ENCODE assay signal across 18 cellular contexts in the genomic region with DNA sequence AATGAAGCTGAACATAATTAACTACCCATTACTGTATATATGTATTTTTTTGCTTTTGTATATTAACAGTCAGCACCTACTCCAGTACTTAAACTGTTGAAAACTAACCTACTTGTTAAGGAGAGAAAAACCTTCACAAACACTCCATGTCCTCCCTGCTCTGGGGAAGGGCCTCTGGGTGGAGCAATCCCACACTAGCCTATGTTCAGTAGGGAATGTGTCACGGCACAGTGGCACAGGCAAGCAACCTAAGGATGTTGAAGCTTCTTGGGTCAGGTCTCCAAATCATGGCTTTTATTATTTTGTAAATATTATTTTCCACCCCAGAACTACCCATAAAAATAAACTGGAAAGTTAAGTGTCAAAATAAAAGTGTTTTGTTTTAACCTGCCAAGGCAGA. TPM values are rescaled to one million over a fixed set of nuclear protein-coding genes. Genes with fewer than 3 reads are reported as not detected.
A peak's percentile ranks its signal among the peaks of the same experiment; 100 is the strongest.
DNase-seq lines count a peak whose midpoint lies in the region; ATAC-seq and TF ChIP-seq lines count a peak whose summit lies in the region.
"Had no signal": no experiment of that assay in that cellular context is flagged by ENCODE, and none has a peak within 500 bp of the region (broad histone marks: within the 10 kb centered on the region; RNA-seq: fewer than 3 reads in every experiment).

No MANE protein-coding gene starts in this region.

- 83% methylated on average over 1 of the region's 1 CpG for WGBS in SK-N-SH (ENCODE audit: low lambda C conversion rate)
- 68 to 80% (median 69%) methylated on average over 1 of the region's 1 CpG for WGBS in psoas muscle, 3 donors

- TF ChIP-seq POLR2A in breast epithelium (IDR thresholded peaks at IDR 0.05): no peak
- TF ChIP-seq POLR2A in uterus (IDR thresholded peaks at IDR 0.05): no peak

- POLR2A ChIA-PET in SK-N-SH (lab: Yijun Ruan, JAX): no interaction called here

- CTCF ChIA-PET in SK-N-SH (lab: Yijun Ruan, JAX): interaction anchor here (2.2 kb wide), 1 partner anchor 196 kb away, joined by 8 read pairs; no protein-coding TSS in a partner anchor

- H3K9ac ChIP-seq in SK-N-SH: no peak overlapping the region
- H3K9ac ChIP-seq in KMS-11: no peak overlapping the region
- H3K9ac ChIP-seq in endocrine pancreas (ENCODE audit: control insufficient read depth, insufficient read depth, low read length): no peak overlapping the region

- H4K20me1 ChIP-seq in SK-N-SH (ENCODE audit: insufficient read depth) (peaks cover 37% of the 10 kb centered on the region), KMS-11 (ENCODE audit: insufficient read depth) (no peaks in the 10 kb centered on the region)

- H3F3A ChIP-seq in SK-N-SH (replicated peaks; ENCODE audit: insufficient read depth): no peaks in the 10 kb centered on the region

- no peak for TF ChIP-seq EP300 in SK-N-SH (IDR thresholded peaks at IDR 0.05; ENCODE audit: borderline replicate concordance in 1 of 2, low read depth in 1 of 2, low read length in 1 of 2)

- no peak overlapping the region for H3K27ac ChIP-seq in SK-N-SH (ENCODE audit: low read depth in 2 of 2, low read length in 1 of 2)
- H3K27ac ChIP-seq in KMS-11: no peak overlapping the region
- no peak overlapping the region for H3K27ac ChIP-seq in psoas muscle
- no peak overlapping the region for H3K27ac ChIP-seq in breast epithelium
- no peak overlapping the region for H3K27ac ChIP-seq in uterus
- H3K27ac ChIP-seq: right atrium auricular region, testis had no signal

- H3K4me3 ChIP-seq in SK-N-SH (ENCODE audit: low read depth in 2 of 2, low read length in 1 of 2) (peak overlapping the region in 1 of 2 experiments; percentile 12; a peak in 1 of 4 replicates), KMS-11 (IDR thresholded peaks at IDR 0.05; ENCODE audit: insufficient read depth, low read depth, low read length) (no peak overlapping the region), endocrine pancreas (ENCODE audit: control insufficient read depth, insufficient read depth, low read length) (peak overlapping the region; percentile 96), psoas muscle (peak overlapping the region; percentile 16), breast epithelium (peak overlapping the region in 1 of 3 donors; percentile 97), uterus (no peak overlapping the region)
- H3K4me3 ChIP-seq: testis had no signal

- no peaks in the 10 kb centered on the region for H3K27me3 ChIP-seq in SK-N-SH (ENCODE audit: insufficient read depth)
- H3K27me3 ChIP-seq in KMS-11 (ENCODE audit: insufficient read depth, low read depth): no peaks in the 10 kb centered on the region
- no peaks in the 10 kb centered on the region for H3K27me3 ChIP-seq in endocrine pancreas (ENCODE audit: control insufficient read depth, insufficient read depth, low read length)
- H3K27me3 ChIP-seq in psoas muscle (ENCODE audit: insufficient read depth in 3 of 3, low read length in 2 of 3): peaks cover 0 to 14% (median 4%) of the 10 kb centered on the region in 3 donors
- H3K27me3 ChIP-seq in breast epithelium: no peaks in the 10 kb centered on the region
- H3K27me3 ChIP-seq in uterus: no peaks in the 10 kb centered on the region
- H3K27me3 ChIP-seq: right atrium auricular region, testis had no signal

- H3K4me2 ChIP-seq in SK-N-SH (peak overlapping the region; percentile 50; the same call in 1 of the 2 replicates), KMS-11 (peak overlapping the region; percentile 69; the same call in 1 of the 2 replicates)

- H3K36me3 ChIP-seq in SK-N-SH (replicated peaks in 1 of 2; ENCODE audit: control insufficient read depth in 1 of 2, insufficient read depth in 2 of 2, low read length in 1 of 2) (peaks cover 3 to 36% of the 10 kb centered on the region in 2 experiments), KMS-11 (ENCODE audit: insufficient read depth) (no peaks in the 10 kb centered on the region; the same call in 1 of the 2 replicates), endocrine pancreas (ENCODE audit: control insufficient read depth, insufficient read depth, low read length) (no peaks in the 10 kb centered on the region), psoas muscle (ENCODE audit: insufficient read depth in 1 of 2, low read depth in 1 of 2) (no peaks in the 10 kb centered on the region), breast epithelium (no peaks in the 10 kb centered on the region), uterus (no peaks in the 10 kb centered on the region)
- H3K36me3 ChIP-seq: right atrium auricular region had no signal

- no peak overlapping the region; the same call in 1 of the 2 replicates for H2AFZ ChIP-seq in SK-N-SH (ENCODE audit: low read depth)
- no peak overlapping the region for H2AFZ ChIP-seq in KMS-11 (ENCODE audit: low read depth)

- intact Hi-C loops in psoas muscle (cut with DNase I) (no loop called here), breast epithelium (cut with DNase I; ENCODE audit: low total_unique reads) (no loop called here), uterus (cut with DNase I; ENCODE audit: low total_unique reads) (no loop called here)

- ATAC-seq in SK-N-SH treated with all-trans-retinoic acid at 6 μM for 48 hours: no peak
- no peak for ATAC-seq in psoas muscle
- no peak for ATAC-seq in omental fat pad (ENCODE audit: low FRiP score)
- ATAC-seq: activated CD8-positive, alpha-beta T cell treated with anti-CD3 and anti-CD28 coated beads, Interleukin-2, amount 10 ng/mL, durations not matched to agents 7 days and 5 days; left lobe of liver; Panc1 had no signal

- no peak for DNase-seq in SK-N-SH
- no peak for DNase-seq in psoas muscle
- DNase-seq in breast epithelium (ENCODE audit: low spot score in 2 of 2): no peak
- no peak for DNase-seq in uterus
- DNase-seq in omental fat pad (ENCODE audit: low spot score): no peak
- DNase-seq: activated CD8-positive, alpha-beta T cell treated with anti-CD3 and anti-CD28 coated beads, Interleukin-2, amount 10 ng/mL, durations not matched to agents 7 days and 5 days; activated gamma-delta T cell; H7; NCI-H1930; NCI-H510A; stimulated activated CD4-positive, alpha-beta T cell treated with anti-CD3 and anti-CD28 coated beads, Interleukin-1b, Interleukin-23, amount 100 ng/mL, for 48 hours; testis had no signal

- TF ChIP-seq RAD21 in SK-N-SH (IDR thresholded peaks at IDR 0.05; ENCODE audit: low read length): no peak

- no peaks in the 10 kb centered on the region for H3K9me3 ChIP-seq in SK-N-SH
- H3K9me3 ChIP-seq in endocrine pancreas (ENCODE audit: control insufficient read depth, low read length): no peaks in the 10 kb centered on the region
- H3K9me3 ChIP-seq in psoas muscle: no peaks in the 10 kb centered on the region
- H3K9me3 ChIP-seq in breast epithelium: no peaks in the 10 kb centered on the region
- H3K9me3 ChIP-seq in uterus: no peaks in the 10 kb centered on the region
- H3K9me3 ChIP-seq: right atrium auricular region, testis had no signal

- H3K4me1 ChIP-seq in SK-N-SH (ENCODE audit: control insufficient read depth in 1 of 2, insufficient read depth in 2 of 2, low read depth in 1 of 2, low read length in 1 of 2) (peaks cover 0 to 22% of the 10 kb centered on the region in 2 experiments; a peak in 3 of 4 replicates), KMS-11 (ENCODE audit: low read depth, poor library complexity, severe bottlenecking) (peaks cover 33% of the 10 kb centered on the region), endocrine pancreas (ENCODE audit: control insufficient read depth, insufficient read depth, low read length) (peaks cover 33% of the 10 kb centered on the region), psoas muscle (no peaks in the 10 kb centered on the region), breast epithelium (no peaks in the 10 kb centered on the region), uterus (no peaks in the 10 kb centered on the region)

- TF ChIP-seq CTCF in SK-N-SH (IDR thresholded peaks at IDR 0.05): no peak
- no peak for TF ChIP-seq CTCF in KMS-11 (conservative IDR thresholded peaks at IDR 0.05; ENCODE audit: low read depth, low read length)
- TF ChIP-seq CTCF in psoas muscle (IDR thresholded peaks at IDR 0.05): no peak
- TF ChIP-seq CTCF in breast epithelium (IDR thresholded peaks at IDR 0.05): no peak
- TF ChIP-seq CTCF in uterus (IDR thresholded peaks at IDR 0.05): no peak
- TF ChIP-seq CTCF in omental fat pad (IDR thresholded peaks at IDR 0.05): no peak

- peaks cover 31% of the 10 kb centered on the region for H3K79me2 ChIP-seq in SK-N-SH (ENCODE audit: insufficient read depth)
- peaks cover 99% of the 10 kb centered on the region for H3K79me2 ChIP-seq in KMS-11 (ENCODE audit: insufficient read depth, low read depth)

- no peaks in the 10 kb centered on the region for H3K9me2 ChIP-seq in SK-N-SH

TF ChIP-seq in SK-N-SH, 30 proteins besides CTCF, POLR2A, EP300 and RAD21 (continues in another document):
- TF ChIP-seq NRF1 (IDR thresholded peaks at IDR 0.05; ENCODE audit: low read depth, low read length): no peak
- TF ChIP-seq, protein P1, sequence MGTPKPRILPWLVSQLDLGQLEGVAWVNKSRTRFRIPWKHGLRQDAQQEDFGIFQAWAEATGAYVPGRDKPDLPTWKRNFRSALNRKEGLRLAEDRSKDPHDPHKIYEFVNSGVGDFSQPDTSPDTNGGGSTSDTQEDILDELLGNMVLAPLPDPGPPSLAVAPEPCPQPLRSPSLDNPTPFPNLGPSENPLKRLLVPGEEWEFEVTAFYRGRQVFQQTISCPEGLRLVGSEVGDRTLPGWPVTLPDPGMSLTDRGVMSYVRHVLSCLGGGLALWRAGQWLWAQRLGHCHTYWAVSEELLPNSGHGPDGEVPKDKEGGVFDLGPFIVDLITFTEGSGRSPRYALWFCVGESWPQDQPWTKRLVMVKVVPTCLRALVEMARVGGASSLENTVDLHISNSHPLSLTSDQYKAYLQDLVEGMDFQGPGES (IDR thresholded peaks at IDR 0.05; ENCODE audit: low read depth, low read length): no peak

TF ChIP-seq in SK-N-SH treated with all-trans-retinoic acid at 6 μM for 48 hours, 23 proteins besides CTCF, POLR2A, EP300 and RAD21 (continues in another document):
- TF ChIP-seq TOX (CRISPR knock-in tag; IDR thresholded peaks at IDR 0.05; ENCODE audit: borderline replicate concordance): no peak
- no peak for TF ChIP-seq ZFP30 (CRISPR knock-in tag; IDR thresholded peaks at IDR 0.05)
- TF ChIP-seq GLIS3 (CRISPR knock-in tag; IDR thresholded peaks at IDR 0.05): no peak
- TF ChIP-seq SNAI2 (CRISPR knock-in tag; IDR thresholded peaks at IDR 0.05): no peak
- TF ChIP-seq OSR1 (CRISPR knock-in tag; IDR thresholded peaks at IDR 0.05): no peak

RNA-seq across cellular contexts. Expression of a gene that starts 5.3 kb away (rescaled TPM):
- polyA plus RNA-seq in SK-N-SH (2012; rRNA removed) (28.0 and 32.4 TPM in 2 replicates), psoas muscle (1 to 10 TPM; 3.7 to 5.8 (median 4.4) TPM)
- 46.4 and 55.4 TPM in 2 replicates for polyA plus RNA-seq in SK-N-SH (2012; cell fraction: cytosol; rRNA removed)
- 11.4 and 19.7 TPM in 2 replicates for polyA plus RNA-seq in SK-N-SH (2012; cell fraction: nucleus; rRNA removed)
- total RNA-seq in psoas muscle (10 to 100 TPM in 1 of 4 donors, 1 to 10 TPM in 3; 6.2 to 14.6 (median 9.5) TPM), breast epithelium (100 to 1,000 TPM in 2 of 3 donors, 10 to 100 TPM in 1; 81.2 to 481 (median 104) TPM), uterus (10 to 100 TPM; 30.0 to 99.0 (median 69.8) TPM), omental fat pad (100 to 1,000 TPM; 210 to 247 (median 229) TPM)

Comparison
In these comparisons a context has a peak if more than half of its experiments do, and no peak if none do; other contexts are left out.
1. H3K4me3 ChIP-seq: peak in endocrine pancreas (single experiment) and psoas muscle (single experiment); none in KMS-11 (single experiment) and uterus (0 of 2).